In the genomic region with DNA sequence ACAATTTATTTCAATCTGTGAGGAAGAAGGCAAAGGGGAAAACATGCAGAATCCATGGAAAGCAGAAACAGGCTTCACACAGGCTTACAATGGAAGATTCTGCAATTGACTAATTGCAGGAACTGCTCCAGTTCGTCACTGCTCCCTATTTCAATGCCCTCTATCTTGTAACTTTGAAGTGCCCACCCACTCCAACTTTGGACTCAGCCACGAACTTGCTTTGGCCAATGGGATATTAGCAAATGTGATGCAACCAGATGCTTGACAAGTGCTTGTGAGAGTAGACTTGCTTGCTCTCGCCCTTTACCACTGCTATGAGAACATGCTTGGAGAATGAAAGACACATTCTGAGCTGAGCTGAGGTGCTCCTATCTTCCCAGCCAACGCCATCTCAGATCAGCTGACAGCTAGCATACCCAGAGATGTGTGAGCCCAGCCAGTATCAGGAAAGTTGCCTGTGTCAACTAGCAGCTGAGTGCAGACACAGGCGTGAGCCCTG, we compare ENCODE assay signal across 19 cellular contexts.
DNase-seq lines count a peak whose midpoint lies in the region; ATAC-seq and TF ChIP-seq lines count a peak whose summit lies in the region.
"Had no signal": no experiment of that assay in that cellular context is flagged by ENCODE, and none has a peak within 500 bp of the region (broad histone marks: within the 10 kb centered on the region; RNA-seq: fewer than 3 reads in every experiment).

No MANE protein-coding gene starts in this region.

- H3K27ac ChIP-seq in OCI-LY3 (ENCODE audit: low read length) (no peak overlapping the region), uterus (no peak overlapping the region)
- H3K27ac ChIP-seq: parathyroid adenoma, suprapubic skin had no signal

- H3K27me3 ChIP-seq in OCI-LY3 (ENCODE audit: low read depth, low read length) (no peaks in the 10 kb centered on the region), uterus (no peaks in the 10 kb centered on the region)
- H3K27me3 ChIP-seq: suprapubic skin had no signal

- no peaks in the 10 kb centered on the region for H3K36me3 ChIP-seq in OCI-LY3 (replicated peaks; ENCODE audit: low read depth, low read length)
- no peaks in the 10 kb centered on the region for H3K36me3 ChIP-seq in uterus
- H3K36me3 ChIP-seq: suprapubic skin had no signal

- ATAC-seq in left cardiac atrium, result peak; percentile 24 to 50
- ATAC-seq: left lobe of liver had no signal

- H2AFZ ChIP-seq in OCI-LY3 (ENCODE audit: low read depth, low read length), result no peak overlapping the region
- H2AFZ ChIP-seq: parathyroid adenoma had no signal

- no peak for TF ChIP-seq POLR2A in uterus (IDR thresholded peaks at IDR 0.05)

- H3K4me3 ChIP-seq in OCI-LY3 (ENCODE audit: low read length) (peak overlapping the region; percentile 74), uterus (no peak overlapping the region)
- H3K4me3 ChIP-seq: suprapubic skin had no signal

- H4K20me1 ChIP-seq in OCI-LY3 (ENCODE audit: insufficient read depth, low read length), result no peaks in the 10 kb centered on the region

- intact Hi-C loops in left cardiac atrium (cut with DNase I), result no loop called here
- intact Hi-C loops in uterus (cut with DNase I; ENCODE audit: low total_unique reads), result no loop called here

- no peak for TF ChIP-seq CTCF in OCI-LY3 (IDR thresholded peaks at IDR 0.05; ENCODE audit: low read depth, low read length)
- no peak for TF ChIP-seq CTCF in uterus (IDR thresholded peaks at IDR 0.05)

- DNase-seq in ELF-1 (ENCODE audit: low read depth, low spot score) (peak; percentile 27), left cardiac atrium (no peak), renal cortical epithelial cell (ENCODE audit: low read depth) (peak; percentile 66), uterus (no peak), activated gamma-delta T cell treated with Interleukin-2 at 50 U/mL for 16 hours (no peak), LoVo (ENCODE audit: low spot score) (no peak)
- no peak for DNase-seq in stimulated activated CD4-positive, alpha-beta T cell treated with anti-CD3 and anti-CD28 coated beads, Interleukin-12 subunit alpha, Interleukin-12 subunit beta, amount 100 ng/mL, for 4 hours
- DNase-seq: activated CD4-positive, alpha-beta T cell treated with anti-CD3 and anti-CD28 coated beads, Interleukin-2, amount 10 ng/mL, durations not matched to agents 24 days and 14 days; activated CD8-positive, alpha-beta memory T cell treated with anti-CD3 and anti-CD28 coated beads, Interleukin-2, amount 50 U/mL, for 4 hours; amniotic stem cell; Calu3; effector memory CD4-positive, alpha-beta T cell; HFFc6; Kasumi-1; stimulated activated CD8-positive, alpha-beta memory T cell treated with anti-CD3 and anti-CD28 coated beads, Interleukin-4, amount 100 ng/mL, for 48 hours had no signal

- no peaks in the 10 kb centered on the region for H3K9me3 ChIP-seq in OCI-LY3 (ENCODE audit: insufficient read depth, low read length)
- H3K9me3 ChIP-seq in uterus, result no peaks in the 10 kb centered on the region
- H3K9me3 ChIP-seq: suprapubic skin had no signal

- H3K4me2 ChIP-seq in OCI-LY3 (ENCODE audit: low read length), result peak overlapping the region; percentile 81

- peak overlapping the region; percentile 25; the same call in 1 of the 2 replicates for H3K9ac ChIP-seq in OCI-LY3 (ENCODE audit: low read length)
- H3K9ac ChIP-seq: parathyroid adenoma had no signal

- no peaks in the 10 kb centered on the region for H3K79me2 ChIP-seq in OCI-LY3 (ENCODE audit: low read length)
- H3K79me2 ChIP-seq: parathyroid adenoma had no signal

- H3K4me1 ChIP-seq in OCI-LY3 (ENCODE audit: low read length) (peaks cover 14% of the 10 kb centered on the region), uterus (no peaks in the 10 kb centered on the region)
- H3K4me1 ChIP-seq: parathyroid adenoma, suprapubic skin had no signal

Comparison
In these comparisons a context has a peak if more than half of its experiments do, and no peak if none do; other contexts are left out.
1. DNase-seq: peak in ELF-1 (single experiment) and renal cortical epithelial cell (single experiment); none in left cardiac atrium (single experiment), uterus (0 of 2), activated gamma-delta T cell treated with Interleukin-2 at 50 U/mL for 16 hours (single experiment), stimulated activated CD4-positive, alpha-beta T cell treated with anti-CD3 and anti-CD28 coated beads, Interleukin-12 subunit alpha, Interleukin-12 subunit beta, amount 100 ng/mL, for 4 hours (single experiment) and LoVo (single experiment).